In the genomic region with DNA sequence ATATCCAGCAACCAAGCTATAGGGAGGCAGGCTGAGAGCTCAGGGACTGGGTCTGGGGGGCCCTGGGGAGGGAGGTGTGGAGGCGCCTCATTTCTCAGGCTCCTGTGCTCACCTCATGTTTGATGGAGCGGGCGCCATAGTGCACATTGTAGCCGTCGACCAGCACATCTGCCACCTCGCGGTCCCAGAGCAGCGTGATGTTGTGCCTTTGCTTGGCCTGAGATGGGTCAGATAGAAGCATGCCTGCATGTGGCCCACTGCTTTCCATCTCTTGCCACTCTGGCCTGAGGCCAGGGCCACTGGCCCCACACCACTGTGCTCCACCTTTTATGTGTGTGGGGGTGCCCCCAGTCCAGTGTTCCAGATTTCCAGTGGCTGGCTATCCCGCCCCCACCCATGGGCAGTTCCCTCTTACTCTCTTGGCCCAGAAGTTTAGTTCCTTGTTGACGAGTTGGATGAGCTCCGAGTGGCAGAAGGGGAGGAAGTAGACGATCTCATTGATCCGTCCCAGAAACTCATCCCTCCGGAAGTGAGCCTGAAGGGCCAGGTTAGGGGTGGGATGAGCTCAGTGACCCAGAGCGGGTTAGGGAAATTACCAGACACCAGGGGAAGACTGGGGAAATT, we compare ENCODE assay signal across 24 cellular contexts. TPM values are rescaled to one million over a fixed set of nuclear protein-coding genes. Genes with fewer than 3 reads are reported as not detected.
DNase-seq lines count a peak whose midpoint lies in the region; ATAC-seq and TF ChIP-seq lines count a peak whose summit lies in the region.
"Had no signal": no experiment of that assay in that cellular context is flagged by ENCODE, and none has a peak within 500 bp of the region (broad histone marks: within the 10 kb centered on the region; RNA-seq: fewer than 3 reads in every experiment).

No MANE protein-coding gene starts in this region.

- no peaks in the 10 kb centered on the region for H3K9me3 ChIP-seq in Caco-2
- H3K9me3 ChIP-seq: BE2C had no signal

- H3K36me3 ChIP-seq in Caco-2 (ENCODE audit: control insufficient read depth, insufficient read depth, low read length) = no peaks in the 10 kb centered on the region

- POLR2A ChIA-PET in Caco-2 (lab: Charles Lee) = no interaction called here

- H3K36me3 Mint-ChIP-seq in osteocyte (ENCODE audit: unreplicated experiment) = peaks cover 10% of the 10 kb centered on the region
- peaks cover 8% of the 10 kb centered on the region for H3K36me3 Mint-ChIP-seq in Caco-2 (ENCODE audit: insufficient read depth, unreplicated experiment)

- ATAC-seq in left lobe of liver (no peak), GM18868 (IDR thresholded peaks at IDR 0.05; ENCODE audit: unreplicated experiment) (no peak), GM18511 (IDR thresholded peaks at IDR 0.05; ENCODE audit: unreplicated experiment) (no peak)

- H3K4me3 ChIP-seq in Caco-2 (ENCODE audit: low read depth, low read length) = no peak overlapping the region

- H3K27me3 Mint-ChIP-seq in osteocyte (ENCODE audit: unreplicated experiment) = no peaks in the 10 kb centered on the region
- no peaks in the 10 kb centered on the region for H3K27me3 Mint-ChIP-seq in Caco-2 (ENCODE audit: insufficient read depth, unreplicated experiment)

- H3K4me1 Mint-ChIP-seq in osteocyte (ENCODE audit: unreplicated experiment) (no peaks in the 10 kb centered on the region), Caco-2 (ENCODE audit: low read depth, unreplicated experiment) (no peaks in the 10 kb centered on the region)

- no peak for TF ChIP-seq CTCF in osteocyte (IDR thresholded peaks at IDR 0.05)
- no peak for TF ChIP-seq CTCF in Caco-2 (IDR thresholded peaks at IDR 0.05; ENCODE audit: insufficient read depth in 1 of 2, low read depth in 1 of 2, low read length in 1 of 2, severe bottlenecking in 1 of 2, unreplicated experiment in 1 of 2)

- H3K27ac Mint-ChIP-seq in osteocyte (ENCODE audit: unreplicated experiment) (no peak overlapping the region), Caco-2 (ENCODE audit: unreplicated experiment) (no peak overlapping the region)

- peak; percentile 55 for DNase-seq in CD1c-positive myeloid dendritic cell (ENCODE audit: extremely low spot score)
- peak; percentile 8 for DNase-seq in D341Med (ENCODE audit: low spot score)
- DNase-seq in left lobe of liver (ENCODE audit: low spot score) = peak; percentile 42
- peak; percentile 80 for DNase-seq in osteocyte (ENCODE audit: extremely low spot score, unreplicated experiment)
- DNase-seq in Caco-2 = no peak
- DNase-seq: BE2C, DMS53, NCI-H1048, NCI-H1417, NCI-H1694 treated with DMSO at 0.1 percent for 48 hours, NCI-H2081, NCI-H226, NCI-H510A, NCI-H69, RPMI8226, SHP77 had no signal

- H3K9me3 Mint-ChIP-seq in osteocyte (ENCODE audit: unreplicated experiment) (no peaks in the 10 kb centered on the region), Caco-2 (ENCODE audit: unreplicated experiment) (no peaks in the 10 kb centered on the region)

- no peak overlapping the region for H3K4me3 Mint-ChIP-seq in osteocyte (ENCODE audit: unreplicated experiment)
- no peak overlapping the region for H3K4me3 Mint-ChIP-seq in Caco-2 (ENCODE audit: unreplicated experiment)
- H3K4me3 Mint-ChIP-seq: CD14-positive monocyte had no signal

- intact Hi-C loops in Caco-2 (cut with micrococcal nuclease; ENCODE audit: unreplicated experiment) = no loop called here

- no peaks in the 10 kb centered on the region for H3K27me3 ChIP-seq in Caco-2 (replicated peaks; ENCODE audit: control insufficient read depth, insufficient read depth, low read length)
- H3K27me3 ChIP-seq: BE2C had no signal

- BruUV-seq in Caco-2 (replicated peaks; lab: Mats Ljungman, UMichigan) = no TSS peak

- H3K4me1 ChIP-seq in Caco-2 = no peaks in the 10 kb centered on the region

- CTCF ChIA-PET in Caco-2 (lab: Charles Lee) = interaction anchor here (0.6 to 3.1 kb wide), 2 partner anchors 137 to 1013 kb away, joined by 5 to 8 read pairs; no protein-coding TSS in a partner anchor

RNA-seq across cellular contexts. Expression of a gene that starts 50.0 kb away (rescaled TPM):
- total RNA-seq in left lobe of liver (not detected), osteocyte (not detected in 2 replicates), Caco-2 (2022) (not detected in 2 replicates)
- total RNA-seq: A673, Daoy, G401, HT-29, SK-MEL-5 had no signal

Comparison
In these comparisons a context has a peak if more than half of its experiments do, and no peak if none do; other contexts are left out.
1. DNase-seq: peak in CD1c-positive myeloid dendritic cell (single experiment), D341Med (single experiment), left lobe of liver (single experiment) and osteocyte (single experiment); none in Caco-2 (0 of 2).